Comparison of ENCODE assay signal across 11 cellular contexts in the genomic region with DNA sequence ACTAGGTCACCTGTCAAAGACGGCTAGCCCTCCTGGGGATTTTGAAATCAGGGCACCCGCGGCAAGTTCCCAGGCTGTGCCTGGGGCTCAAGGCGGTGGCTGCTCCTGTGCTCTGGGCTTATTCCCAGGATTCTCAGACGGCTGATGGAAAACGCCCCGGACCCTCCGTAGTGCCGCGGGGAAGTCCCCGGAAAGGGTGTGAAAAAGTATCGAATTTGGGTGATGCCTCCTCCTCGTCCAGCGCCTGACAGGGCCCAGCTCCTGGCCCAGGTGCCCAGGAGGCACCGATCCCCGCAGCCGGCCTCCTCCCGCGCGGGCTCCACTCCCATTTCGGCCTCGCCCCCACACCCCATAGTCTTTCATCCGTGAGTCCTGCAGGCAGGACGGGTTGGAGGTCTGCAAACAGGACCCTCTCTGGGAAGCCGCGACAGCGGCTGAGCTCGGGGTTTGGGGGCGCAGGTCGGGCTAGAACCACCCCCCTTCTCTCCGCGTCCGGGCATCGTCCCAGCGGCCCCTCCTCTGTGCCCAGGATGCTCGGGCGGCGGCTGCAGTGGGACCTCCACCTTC. TPM values are rescaled to one million over a fixed set of nuclear protein-coding genes. Genes with fewer than 3 reads are reported as not detected.
A peak's percentile ranks its signal among the peaks of the same experiment; 100 is the strongest.
DNase-seq lines count a peak whose midpoint lies in the region; TF ChIP-seq lines count a peak whose summit lies in the region.
"Had no signal": no experiment of that assay in that cellular context is flagged by ENCODE, and none has a peak within 500 bp of the region (broad histone marks: within the 10 kb centered on the region; RNA-seq: fewer than 3 reads in every experiment).

No MANE protein-coding gene starts in this region.

- peaks cover 17% of the 10 kb centered on the region for H3K4me1 Mint-ChIP-seq in activated naive CD4-positive, alpha-beta T cell treated with anti-CD3 and anti-CD28 coated beads, Interleukin-2, amount 10 ng/mL, durations not matched to agents 7 days and 5 days
- H3K4me1 Mint-ChIP-seq in activated naive CD8-positive, alpha-beta T cell (ENCODE audit: low read depth), result peaks cover 14% of the 10 kb centered on the region
- H3K4me1 Mint-ChIP-seq in immature natural killer cell, result peaks cover 7 to 14% of the 10 kb centered on the region in 2 donors

- H3K27me3 Mint-ChIP-seq in activated naive CD4-positive, alpha-beta T cell treated with anti-CD3 and anti-CD28 coated beads, Interleukin-2, amount 10 ng/mL, durations not matched to agents 7 days and 5 days, result peaks cover 96% of the 10 kb centered on the region
- peaks cover 2% of the 10 kb centered on the region for H3K27me3 Mint-ChIP-seq in activated naive CD8-positive, alpha-beta T cell
- peaks cover 7 to 18% (median 9%) of the 10 kb centered on the region in 3 donors for H3K27me3 Mint-ChIP-seq in immature natural killer cell (ENCODE audit: low read depth in 3 of 3)

- H3K9me3 Mint-ChIP-seq in activated naive CD4-positive, alpha-beta T cell treated with anti-CD3 and anti-CD28 coated beads, Interleukin-2, amount 10 ng/mL, durations not matched to agents 7 days and 5 days, result no peaks in the 10 kb centered on the region
- H3K9me3 Mint-ChIP-seq in activated naive CD8-positive, alpha-beta T cell (ENCODE audit: low read depth), result no peaks in the 10 kb centered on the region
- H3K9me3 Mint-ChIP-seq in immature natural killer cell, result no peaks in the 10 kb centered on the region

- POLR2A ChIA-PET in HEK293T (lab: Yijun Ruan, JAX), result no interaction called here

- DNase-seq in activated naive CD4-positive, alpha-beta T cell treated with anti-CD3 and anti-CD28 coated beads, Interleukin-2, amount 10 ng/mL, durations not matched to agents 7 days and 5 days, result no peak
- no peak for DNase-seq in activated naive CD4-positive, alpha-beta T cell treated with Interleukin-2 at 50 U/mL for 16 hours
- DNase-seq in immature natural killer cell (no peak), glomerular visceral epithelial cell (ENCODE audit: extremely low spot score) (no peak), NCI-H510A treated with DMSO at 0.1 percent for 48 hours (lab: John Stamatoyannopoulos, UW) (no peak), HEK293T (ENCODE audit: extremely low spot score) (no peak)
- DNase-seq: PC-9 had no signal

- CTCF ChIA-PET in activated naive CD4-positive, alpha-beta T cell treated with anti-CD3 and anti-CD28 coated beads, Interleukin-2, amount 10 ng/mL, durations not matched to agents 7 days and 5 days (lab: Charles Lee), result no interaction called here
- CTCF ChIA-PET in HEK293T (lab: Yijun Ruan, JAX), result no interaction called here

- H3K27ac Mint-ChIP-seq in activated naive CD4-positive, alpha-beta T cell treated with anti-CD3 and anti-CD28 coated beads, Interleukin-2, amount 10 ng/mL, durations not matched to agents 7 days and 5 days, result no peak overlapping the region
- no peak overlapping the region for H3K27ac Mint-ChIP-seq in activated naive CD8-positive, alpha-beta T cell
- H3K27ac Mint-ChIP-seq in immature natural killer cell, result no peak overlapping the region
- H3K27ac Mint-ChIP-seq: CD14-positive monocyte had no signal

- peaks cover 12% of the 10 kb centered on the region for H3K4me1 ChIP-seq in thymus (ENCODE audit: control insufficient read depth, insufficient read depth, low read length)

- peak overlapping the region; percentile 79 for H3K4me3 Mint-ChIP-seq in activated naive CD4-positive, alpha-beta T cell treated with anti-CD3 and anti-CD28 coated beads, Interleukin-2, amount 10 ng/mL, durations not matched to agents 7 days and 5 days
- H3K4me3 Mint-ChIP-seq in activated naive CD8-positive, alpha-beta T cell, result peak overlapping the region; percentile 85
- H3K4me3 Mint-ChIP-seq in immature natural killer cell, result peak overlapping the region in 4 of 5 donors; percentile 78 to 88 (median 82)

- WGBS in thymus, result 4% methylated on average over 38 of the region's 38 CpGs

- H3K36me3 ChIP-seq in thymus (ENCODE audit: control insufficient read depth, insufficient read depth), result no peaks in the 10 kb centered on the region

- no peaks in the 10 kb centered on the region for H3K9me3 ChIP-seq in thymus (ENCODE audit: control insufficient read depth)

- no peak overlapping the region for H3K27ac ChIP-seq in thymus (ENCODE audit: low read depth)
- H3K27ac ChIP-seq: KMS-11, PC-9 had no signal

- peak overlapping the region; percentile 62 for H3K4me3 ChIP-seq in thymus (ENCODE audit: low read length)
- H3K4me3 ChIP-seq: PC-9 had no signal

- H3K36me3 Mint-ChIP-seq in activated naive CD4-positive, alpha-beta T cell treated with anti-CD3 and anti-CD28 coated beads, Interleukin-2, amount 10 ng/mL, durations not matched to agents 7 days and 5 days, result no peaks in the 10 kb centered on the region
- peaks cover 2% of the 10 kb centered on the region for H3K36me3 Mint-ChIP-seq in activated naive CD8-positive, alpha-beta T cell
- H3K36me3 Mint-ChIP-seq in immature natural killer cell, result no peaks in the 10 kb centered on the region
- H3K36me3 Mint-ChIP-seq: CD14-positive monocyte had no signal

- H3K27me3 ChIP-seq in thymus (ENCODE audit: control insufficient read depth, insufficient read depth), result peaks cover 24% of the 10 kb centered on the region

TF ChIP-seq in HEK293T, 16 proteins besides CTCF, POLR2A, EP300 and RAD21:
- TF ChIP-seq BHLHE40 (IDR thresholded peaks at IDR 0.05; ENCODE audit: borderline replicate concordance) (no peak), FOXM1 (IDR thresholded peaks at IDR 0.05; ENCODE audit: borderline replicate concordance) (no peak), SUZ12 (IDR thresholded peaks at IDR 0.05) (no peak), HDGF (IDR thresholded peaks at IDR 0.05; ENCODE audit: borderline replicate concordance) (no peak), PKNOX1 (IDR thresholded peaks at IDR 0.05) (no peak)

RNA-seq across cellular contexts. Expression of gene NSG1, which starts 1.1 kb away (rescaled TPM):
- 1 to 10 TPM; 2.5 to 7.9 (median 4.5) TPM for polyA plus RNA-seq in immature natural killer cell
- 7.6 TPM for polyA plus RNA-seq in thymus
